In the genomic region with DNA sequence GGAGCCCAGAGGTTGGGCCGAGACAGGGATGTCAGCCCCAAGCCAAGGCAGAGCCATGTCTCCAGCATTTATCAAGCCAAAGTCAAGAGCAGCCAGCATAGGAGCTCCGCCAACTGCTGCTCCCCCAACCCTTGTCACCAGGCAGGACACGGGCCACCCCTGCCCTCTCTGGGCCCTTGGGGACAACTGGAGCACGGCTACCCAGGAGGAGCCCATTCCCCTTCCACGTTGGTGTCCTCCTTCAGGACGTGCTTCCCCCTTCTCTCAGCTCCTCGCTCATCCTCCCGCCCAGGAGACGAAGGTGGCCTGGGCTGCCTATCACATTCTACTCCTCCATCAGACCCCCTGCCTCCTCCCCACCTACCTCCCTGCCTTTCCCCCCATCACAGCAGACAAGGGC, we compare ENCODE assay signal across 20 cellular contexts. TPM values are rescaled to one million over a fixed set of nuclear protein-coding genes. Genes with fewer than 3 reads are reported as not detected.
"Had no signal": no experiment of that assay in that cellular context is flagged by ENCODE, and none has a peak within 500 bp of the region (broad histone marks: within the 10 kb centered on the region; RNA-seq: fewer than 3 reads in every experiment).

No MANE protein-coding gene starts in this region.

- H3K27me3 ChIP-seq: ascending aorta, body of pancreas, MG63 had no signal

- DNase-seq: MV-4-11, NCI-H1417 treated with DMSO at 0.1 percent for 48 hours, NCI-H2029, NCI-H2107, NCI-H226, NCI-H510A had no signal

- H3K36me3 Mint-ChIP-seq: activated naive CD8-positive, alpha-beta T cell treated with anti-CD3 and anti-CD28 coated beads, Interleukin-2, amount 10 ng/mL, durations not matched to agents 7 days and 5 days had no signal

- H3K27ac Mint-ChIP-seq: activated CD4-positive, alpha-beta memory T cell treated with anti-CD3 and anti-CD28 coated beads, Interleukin-2, amount 10 ng/mL, durations not matched to agents 7 days and 5 days; activated CD4-positive, alpha-beta T cell treated with anti-CD3 and anti-CD28 coated beads for 36 hours; activated naive CD8-positive, alpha-beta T cell treated with anti-CD3 and anti-CD28 coated beads, Interleukin-2, amount 10 ng/mL, durations not matched to agents 7 days and 5 days; activated T-helper 2 cell treated with anti-CD3 and anti-CD28 coated beads, Interferon-gamma antibody, Interleukin-2, Interleukin-4, amounts not matched to agents 10 μg/mL and 5 μg/mL and 100 μg/mL, durations not matched to agents 14 hours and 24 hours and 36 hours; T-helper 2 cell treated with Interferon-gamma antibody and Interleukin-4, amounts not matched to agents 5 μg/mL and 100 μg/mL, for 36 hours had no signal

- H3K9me3 Mint-ChIP-seq: activated CD4-positive, alpha-beta memory T cell treated with anti-CD3 and anti-CD28 coated beads, Interleukin-2, amount 10 ng/mL, durations not matched to agents 7 days and 5 days; activated naive CD8-positive, alpha-beta T cell treated with anti-CD3 and anti-CD28 coated beads, Interleukin-2, amount 10 ng/mL, durations not matched to agents 7 days and 5 days; activated T-helper 2 cell treated with anti-CD3 and anti-CD28 coated beads, Interferon-gamma antibody, Interleukin-2, Interleukin-4, amounts not matched to agents 10 μg/mL and 5 μg/mL and 100 μg/mL, durations not matched to agents 14 hours and 24 hours and 36 hours; T-helper 2 cell treated with Interferon-gamma antibody and Interleukin-4, amounts not matched to agents 5 μg/mL and 100 μg/mL, for 36 hours had no signal

- H3K4me3 Mint-ChIP-seq: activated CD4-positive, alpha-beta memory T cell treated with anti-CD3 and anti-CD28 coated beads, Interleukin-2, amount 10 ng/mL, durations not matched to agents 7 days and 5 days; activated CD4-positive, alpha-beta T cell treated with anti-CD3 and anti-CD28 coated beads for 36 hours; activated naive CD8-positive, alpha-beta T cell treated with anti-CD3 and anti-CD28 coated beads, Interleukin-2, amount 10 ng/mL, durations not matched to agents 7 days and 5 days; T-helper 2 cell treated with Interferon-gamma antibody and Interleukin-4, amounts not matched to agents 5 μg/mL and 100 μg/mL, for 36 hours had no signal

- H3K27ac ChIP-seq: ascending aorta, body of pancreas, SJCRH30 had no signal

- H3K9me3 ChIP-seq: ascending aorta, body of pancreas, MG63, SJCRH30 had no signal

- H3K36me3 ChIP-seq: SJCRH30 had no signal

- H3K4me3 ChIP-seq: ascending aorta, body of pancreas, MG63, SJCRH30 had no signal

RNA-seq across cellular contexts. Expression of a gene that starts 39.3 kb away (rescaled TPM):
- total RNA-seq: activated CD4-positive, alpha-beta memory T cell treated with anti-CD3 and anti-CD28 coated beads, Interleukin-2, amount 10 ng/mL, durations not matched to agents 7 days and 5 days; activated CD8-positive, alpha-beta memory T cell treated with anti-CD3 and anti-CD28 coated beads for 36 hours; activated T-helper 2 cell treated with anti-CD3 and anti-CD28 coated beads, Interferon-gamma antibody, Interleukin-2, Interleukin-4, amounts not matched to agents 10 μg/mL and 5 μg/mL and 100 μg/mL, durations not matched to agents 14 hours and 24 hours and 36 hours; OCI-LY7 had no signal

RNA-seq across cellular contexts. Expression of a gene that starts 47.0 kb away (rescaled TPM):
- total RNA-seq: activated CD4-positive, alpha-beta memory T cell treated with anti-CD3 and anti-CD28 coated beads, Interleukin-2, amount 10 ng/mL, durations not matched to agents 7 days and 5 days; activated CD4-positive, alpha-beta T cell treated with anti-CD3 and anti-CD28 coated beads for 36 hours; activated CD8-positive, alpha-beta memory T cell treated with anti-CD3 and anti-CD28 coated beads for 36 hours; activated naive CD8-positive, alpha-beta T cell treated with anti-CD3 and anti-CD28 coated beads, Interleukin-2, amount 10 ng/mL, durations not matched to agents 7 days and 5 days; activated T-helper 2 cell treated with anti-CD3 and anti-CD28 coated beads, Interferon-gamma antibody, Interleukin-2, Interleukin-4, amounts not matched to agents 10 μg/mL and 5 μg/mL and 100 μg/mL, durations not matched to agents 14 hours and 24 hours and 36 hours; ascending aorta; body of pancreas; bronchial epithelial cell; OCI-LY7; RPMI7951; SJCRH30; T-helper 1 cell treated with Interleukin-12 subunit alpha and Interleukin-12 subunit beta and Interleukin-4 antibody, amounts not matched to agents 30 ng/mL and 1 ng/mL, for 36 hours had no signal
